ENCODE assay signal across 18 cellular contexts in genomic region chr4:62070291-62070852, GRCh38.
DNase-seq lines count a peak whose midpoint lies in the region; ATAC-seq and TF ChIP-seq lines count a peak whose summit lies in the region.
"Had no signal": no experiment of that assay in that cellular context is flagged by ENCODE, and none has a peak within 500 bp of the region (broad histone marks: within the 10 kb centered on the region; RNA-seq: fewer than 3 reads in every experiment).

No MANE protein-coding gene starts in this region.

- H2AFZ ChIP-seq in GM23338 = no peak overlapping the region

- no peak overlapping the region for H3K27ac ChIP-seq in GM23338 (ENCODE audit: low read depth)
- H3K27ac ChIP-seq: A549, BLaER1, Peyer's patch, SJSA1 had no signal

- peak in 1 of 2 experiments; percentile 60; a peak in 2 of 4 replicates for TF ChIP-seq CTCF in GM23338 (conservative IDR thresholded peaks at IDR 0.05; ENCODE audit: low read depth in 2 of 2)

- no peak overlapping the region for H3K4me3 Mint-ChIP-seq in GM23338
- no peak overlapping the region for H3K4me3 Mint-ChIP-seq in stimulated activated memory B cell treated with anti-CD40 and anti-IgM and Interleukin-4, amounts not matched to agents 10 μg/mL and 1 μg/mL and 100 μg/mL, for 72 hours
- H3K4me3 Mint-ChIP-seq: CD8-positive, alpha-beta T cell had no signal

- H3K4me1 Mint-ChIP-seq in GM23338 = peaks cover 51% of the 10 kb centered on the region
- no peaks in the 10 kb centered on the region for H3K4me1 Mint-ChIP-seq in stimulated activated memory B cell treated with anti-CD40 and anti-IgM and Interleukin-4, amounts not matched to agents 10 μg/mL and 1 μg/mL and 100 μg/mL, for 72 hours

- peak overlapping the region; percentile 4; the same call in 1 of the 2 replicates for H3K27ac Mint-ChIP-seq in GM23338
- H3K27ac Mint-ChIP-seq in stimulated activated memory B cell treated with anti-CD40 and anti-IgM and Interleukin-4, amounts not matched to agents 10 μg/mL and 1 μg/mL and 100 μg/mL, for 72 hours = no peak overlapping the region
- H3K27ac Mint-ChIP-seq: CD8-positive, alpha-beta T cell had no signal

- no peaks in the 10 kb centered on the region for H3F3A ChIP-seq in GM23338 (replicated peaks; ENCODE audit: low read depth)

- H3K79me2 ChIP-seq in GM23338 (replicated peaks; ENCODE audit: insufficient read depth) = no peaks in the 10 kb centered on the region

- DNase-seq in GM23338 (ENCODE audit: low spot score) (peak; percentile 45), UCSD-AML1 (lab: John Stamatoyannopoulos, UW; ENCODE audit: unreplicated experiment) (peak; percentile 2), iPS DF 4.7 (ENCODE audit: extremely low read depth, low spot score) (peak; percentile 22), NCI-H2107 treated with DMSO at 0.1 percent for 48 hours (lab: John Stamatoyannopoulos, UW; ENCODE audit: unreplicated experiment) (no peak)
- no peak for DNase-seq in activated CD8-positive, alpha-beta memory T cell treated with anti-CD3 and anti-CD28 coated beads, Interleukin-2, amount 50 U/mL, for 48 hours
- DNase-seq: CD8-positive, alpha-beta T cell; KG1; NCI-H1930; NCI-H2171 treated with DMSO at 0.1 percent for 48 hours; NCI-H446 treated with DMSO at 0.1 percent for 48 hours; NCI-H69; SW 1271 had no signal

- no peaks in the 10 kb centered on the region for H3K27me3 ChIP-seq in GM23338 (ENCODE audit: insufficient read depth)
- H3K27me3 ChIP-seq: BLaER1, Peyer's patch, SJSA1 had no signal

- peak; percentile 75 for ATAC-seq in GM23338
- ATAC-seq in stimulated activated memory B cell treated with anti-CD40 and anti-IgM and Interleukin-4, amounts not matched to agents 10 μg/mL and 1 μg/mL and 100 μg/mL, for 72 hours = peak; percentile 31
- ATAC-seq in GM18907 (IDR thresholded peaks at IDR 0.05; ENCODE audit: unreplicated experiment) = no peak
- ATAC-seq: A549; CD8-positive, alpha-beta T cell had no signal

- no peaks in the 10 kb centered on the region for H3K9me2 ChIP-seq in GM23338 (ENCODE audit: insufficient read depth)

- H3K36me3 ChIP-seq in GM23338 (ENCODE audit: insufficient read depth) = no peaks in the 10 kb centered on the region
- H3K36me3 ChIP-seq: BLaER1, Peyer's patch, SJSA1 had no signal

- no peak overlapping the region for H3K4me2 ChIP-seq in GM23338
- H3K4me2 ChIP-seq: A549, BLaER1 had no signal

- H3K36me3 Mint-ChIP-seq in GM23338 (ENCODE audit: low read depth) = peaks cover 3% of the 10 kb centered on the region; the same call in 1 of the 3 replicates
- H3K36me3 Mint-ChIP-seq in stimulated activated memory B cell treated with anti-CD40 and anti-IgM and Interleukin-4, amounts not matched to agents 10 μg/mL and 1 μg/mL and 100 μg/mL, for 72 hours = no peaks in the 10 kb centered on the region
- H3K36me3 Mint-ChIP-seq: CD8-positive, alpha-beta T cell had no signal

- H3K4me3 ChIP-seq in GM23338 = no peak overlapping the region
- H3K4me3 ChIP-seq: A549, BLaER1, Peyer's patch, SJSA1 had no signal

- H3K9me3 Mint-ChIP-seq in GM23338 = no peaks in the 10 kb centered on the region
- H3K9me3 Mint-ChIP-seq in stimulated activated memory B cell treated with anti-CD40 and anti-IgM and Interleukin-4, amounts not matched to agents 10 μg/mL and 1 μg/mL and 100 μg/mL, for 72 hours = no peaks in the 10 kb centered on the region

- H3K4me1 ChIP-seq in GM23338 (ENCODE audit: insufficient read depth) = peaks cover 42% of the 10 kb centered on the region
- H3K4me1 ChIP-seq: A549, BLaER1, Peyer's patch, SJSA1 had no signal

- peaks cover 5% of the 10 kb centered on the region for H3K27me3 Mint-ChIP-seq in GM23338 (ENCODE audit: insufficient read depth, low read depth, poor library complexity)
- no peaks in the 10 kb centered on the region for H3K27me3 Mint-ChIP-seq in stimulated activated memory B cell treated with anti-CD40 and anti-IgM and Interleukin-4, amounts not matched to agents 10 μg/mL and 1 μg/mL and 100 μg/mL, for 72 hours

- H4K20me1 ChIP-seq in GM23338 (replicated peaks; ENCODE audit: insufficient read depth) = no peaks in the 10 kb centered on the region
- H4K20me1 ChIP-seq: BLaER1 had no signal

TF ChIP-seq in GM23338, 12 proteins besides CTCF, POLR2A, EP300 and RAD21 (continues in another document):
- TF ChIP-seq CREB1 (CRISPR knock-in tag; IDR thresholded peaks at IDR 0.05; ENCODE audit: low read depth) (no peak), ETS1 (IDR thresholded peaks at IDR 0.05) (no peak), JUNB (IDR thresholded peaks at IDR 0.05; ENCODE audit: unreplicated experiment) (no peak), EZH2 (IDR thresholded peaks at IDR 0.05; ENCODE audit: low read depth, unreplicated experiment) (no peak), EZH2phosphoT487 (IDR thresholded peaks at IDR 0.05; ENCODE audit: unreplicated experiment) (no peak), ZNF331 (CRISPR knock-in tag; IDR thresholded peaks at IDR 0.05; ENCODE audit: low read depth) (no peak), POLR2AphosphoS5 (IDR thresholded peaks at IDR 0.05; ENCODE audit: low read depth) (no peak), STAT1 (IDR thresholded peaks at IDR 0.05; ENCODE audit: unreplicated experiment) (no peak), REST (IDR thresholded peaks at IDR 0.05; ENCODE audit: unreplicated experiment) (no peak), ZNF114 (CRISPR knock-in tag; IDR thresholded peaks at IDR 0.05) (no peak)

Comparison
In these comparisons a context has a peak if more than half of its experiments do, and no peak if none do; other contexts are left out.
1. DNase-seq: peak in GM23338 (single experiment), UCSD-AML1 (single experiment) and iPS DF 4.7 (single experiment); none in activated CD8-positive, alpha-beta memory T cell treated with anti-CD3 and anti-CD28 coated beads, Interleukin-2, amount 50 U/mL, for 48 hours (single experiment) and NCI-H2107 treated with DMSO at 0.1 percent for 48 hours (single experiment).